In genomic region chr18:36364911-36365624, GRCh38 we compare ENCODE assay signal across 3 cellular contexts.
A peak's percentile ranks its signal among the peaks of the same experiment; 100 is the strongest.
TF ChIP-seq lines count a peak whose summit lies in the region.

No MANE protein-coding gene starts in this region.

TF ChIP-seq in SK-N-SH, 30 proteins besides CTCF, POLR2A, EP300 and RAD21:
- TF ChIP-seq, protein P1, sequence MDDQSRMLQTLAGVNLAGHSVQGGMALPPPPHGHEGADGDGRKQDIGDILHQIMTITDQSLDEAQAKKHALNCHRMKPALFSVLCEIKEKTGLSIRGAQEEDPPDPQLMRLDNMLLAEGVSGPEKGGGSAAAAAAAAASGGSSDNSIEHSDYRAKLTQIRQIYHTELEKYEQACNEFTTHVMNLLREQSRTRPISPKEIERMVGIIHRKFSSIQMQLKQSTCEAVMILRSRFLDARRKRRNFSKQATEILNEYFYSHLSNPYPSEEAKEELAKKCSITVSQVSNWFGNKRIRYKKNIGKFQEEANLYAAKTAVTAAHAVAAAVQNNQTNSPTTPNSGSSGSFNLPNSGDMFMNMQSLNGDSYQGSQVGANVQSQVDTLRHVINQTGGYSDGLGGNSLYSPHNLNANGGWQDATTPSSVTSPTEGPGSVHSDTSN (IDR thresholded peaks at IDR 0.05) = no peak
- TF ChIP-seq GATA2 (CRISPR knock-in tag; IDR thresholded peaks at IDR 0.05) = peak; percentile 62

TF ChIP-seq in SK-N-SH treated with all-trans-retinoic acid at 6 μM for 48 hours, 23 proteins besides CTCF, POLR2A, EP300 and RAD21 (continued from another document):
- TF ChIP-seq TCF4 (CRISPR knock-in tag; IDR thresholded peaks at IDR 0.05; ENCODE audit: borderline replicate concordance) = no peak
- TF ChIP-seq BACH2 (CRISPR knock-in tag; IDR thresholded peaks at IDR 0.05; ENCODE audit: borderline replicate concordance) = no peak

TF ChIP-seq in GM12878, 131 proteins besides CTCF, POLR2A, EP300 and RAD21 (continued from another document):
- TF ChIP-seq ZNF622 (IDR thresholded peaks at IDR 0.05) = no peak
- TF ChIP-seq DPF2 (IDR thresholded peaks at IDR 0.05) = no peak
- TF ChIP-seq, protein P2, sequence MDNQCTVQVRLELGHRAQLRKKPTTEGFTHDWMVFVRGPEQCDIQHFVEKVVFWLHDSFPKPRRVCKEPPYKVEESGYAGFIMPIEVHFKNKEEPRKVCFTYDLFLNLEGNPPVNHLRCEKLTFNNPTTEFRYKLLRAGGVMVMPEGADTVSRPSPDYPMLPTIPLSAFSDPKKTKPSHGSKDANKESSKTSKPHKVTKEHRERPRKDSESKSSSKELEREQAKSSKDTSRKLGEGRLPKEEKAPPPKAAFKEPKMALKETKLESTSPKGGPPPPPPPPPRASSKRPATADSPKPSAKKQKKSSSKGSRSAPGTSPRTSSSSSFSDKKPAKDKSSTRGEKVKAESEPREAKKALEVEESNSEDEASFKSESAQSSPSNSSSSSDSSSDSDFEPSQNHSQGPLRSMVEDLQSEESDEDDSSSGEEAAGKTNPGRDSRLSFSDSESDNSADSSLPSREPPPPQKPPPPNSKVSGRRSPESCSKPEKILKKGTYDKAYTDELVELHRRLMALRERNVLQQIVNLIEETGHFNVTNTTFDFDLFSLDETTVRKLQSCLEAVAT (IDR thresholded peaks at IDR 0.05) = no peak
- TF ChIP-seq TCF7 (IDR thresholded peaks at IDR 0.05; ENCODE audit: borderline replicate concordance) = no peak
- TF ChIP-seq, protein P3, sequence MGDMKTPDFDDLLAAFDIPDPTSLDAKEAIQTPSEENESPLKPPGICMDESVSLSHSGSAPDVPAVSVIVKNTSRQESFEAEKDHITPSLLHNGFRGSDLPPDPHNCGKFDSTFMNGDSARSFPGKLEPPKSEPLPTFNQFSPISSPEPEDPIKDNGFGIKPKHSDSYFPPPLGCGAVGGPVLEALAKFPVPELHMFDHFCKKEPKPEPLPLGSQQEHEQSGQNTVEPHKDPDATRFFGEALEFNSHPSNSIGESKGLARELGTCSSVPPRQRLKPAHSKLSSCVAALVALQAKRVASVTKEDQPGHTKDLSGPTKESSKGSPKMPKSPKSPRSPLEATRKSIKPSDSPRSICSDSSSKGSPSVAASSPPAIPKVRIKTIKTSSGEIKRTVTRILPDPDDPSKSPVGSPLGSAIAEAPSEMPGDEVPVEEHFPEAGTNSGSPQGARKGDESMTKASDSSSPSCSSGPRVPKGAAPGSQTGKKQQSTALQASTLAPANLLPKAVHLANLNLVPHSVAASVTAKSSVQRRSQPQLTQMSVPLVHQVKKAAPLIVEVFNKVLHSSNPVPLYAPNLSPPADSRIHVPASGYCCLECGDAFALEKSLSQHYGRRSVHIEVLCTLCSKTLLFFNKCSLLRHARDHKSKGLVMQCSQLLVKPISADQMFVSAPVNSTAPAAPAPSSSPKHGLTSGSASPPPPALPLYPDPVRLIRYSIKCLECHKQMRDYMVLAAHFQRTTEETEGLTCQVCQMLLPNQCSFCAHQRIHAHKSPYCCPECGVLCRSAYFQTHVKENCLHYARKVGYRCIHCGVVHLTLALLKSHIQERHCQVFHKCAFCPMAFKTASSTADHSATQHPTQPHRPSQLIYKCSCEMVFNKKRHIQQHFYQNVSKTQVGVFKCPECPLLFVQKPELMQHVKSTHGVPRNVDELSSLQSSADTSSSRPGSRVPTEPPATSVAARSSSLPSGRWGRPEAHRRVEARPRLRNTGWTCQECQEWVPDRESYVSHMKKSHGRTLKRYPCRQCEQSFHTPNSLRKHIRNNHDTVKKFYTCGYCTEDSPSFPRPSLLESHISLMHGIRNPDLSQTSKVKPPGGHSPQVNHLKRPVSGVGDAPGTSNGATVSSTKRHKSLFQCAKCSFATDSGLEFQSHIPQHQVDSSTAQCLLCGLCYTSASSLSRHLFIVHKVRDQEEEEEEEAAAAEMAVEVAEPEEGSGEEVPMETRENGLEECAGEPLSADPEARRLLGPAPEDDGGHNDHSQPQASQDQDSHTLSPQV (IDR thresholded peaks at IDR 0.05) = peak; percentile 33; the same call in 1 of the 2 replicates
- no peak for TF ChIP-seq HSF1 (IDR thresholded peaks at IDR 0.05; ENCODE audit: low read depth, low read length)
- TF ChIP-seq PML (IDR thresholded peaks at IDR 0.05; ENCODE audit: low read length) = no peak
- TF ChIP-seq ZNF687 (IDR thresholded peaks at IDR 0.05) = 0 out of 2 replicates have a peak, but pooled peaks have one; percentile 32
